Comparison of ENCODE assay signal across 21 cellular contexts in genomic region chr3:48219543-48219942, GRCh38. TPM values are rescaled to one million over a fixed set of nuclear protein-coding genes. Genes with fewer than 3 reads are reported as not detected.
DNase-seq lines count a peak whose midpoint lies in the region; ATAC-seq, FAIRE-seq and TF ChIP-seq lines count a peak whose summit lies in the region.
"Had no signal": no experiment of that assay in that cellular context is flagged by ENCODE, and none has a peak within 500 bp of the region (broad histone marks: within the 10 kb centered on the region; RNA-seq: fewer than 3 reads in every experiment).

No MANE protein-coding gene starts in this region.

- TF ChIP-seq CTCF in HepG2 (CRISPR knock-in tag; IDR thresholded peaks at IDR 0.05): no peak
- no peak for TF ChIP-seq CTCF in right lobe of liver (IDR thresholded peaks at IDR 0.05)
- no peak for TF ChIP-seq CTCF in right atrium auricular region (IDR thresholded peaks at IDR 0.05)
- no peak for TF ChIP-seq CTCF in testis (IDR thresholded peaks at IDR 0.05)
- no peak for TF ChIP-seq CTCF in GM13976 (IDR thresholded peaks at IDR 0.05; ENCODE audit: borderline replicate concordance, control extremely low read depth, extremely low read depth, insufficient read depth, missing control alignments)

- POLR2A ChIA-PET in HepG2 (lab: Yijun Ruan, JAX): no interaction called here

- H3K27me3 ChIP-seq in HepG2 (ENCODE audit: control insufficient read depth in 1 of 2, insufficient read depth in 2 of 2, low read length in 2 of 2): no peaks in the 10 kb centered on the region; a peak in 3 of 5 replicates
- H3K27me3 ChIP-seq in right lobe of liver: no peaks in the 10 kb centered on the region
- H3K27me3 ChIP-seq in right atrium auricular region: no peaks in the 10 kb centered on the region
- H3K27me3 ChIP-seq in testis: no peaks in the 10 kb centered on the region
- H3K27me3 ChIP-seq: SJCRH30 had no signal

- H3K36me3 ChIP-seq in HepG2 (replicated peaks in 1 of 2; ENCODE audit: control insufficient read depth in 1 of 2, insufficient read depth in 2 of 2, low read length in 2 of 2) (no peaks in the 10 kb centered on the region), right lobe of liver (no peaks in the 10 kb centered on the region), right atrium auricular region (no peaks in the 10 kb centered on the region), testis (ENCODE audit: low read depth, missing control alignments) (no peaks in the 10 kb centered on the region)
- H3K36me3 ChIP-seq: SJCRH30 had no signal

- peaks cover 93% of the 10 kb centered on the region for H3K4me1 Mint-ChIP-seq in dendritic cell treated with granulocyte-macrophage colony-stimulating factor and Interleukin-4, amounts not matched to agents 40 ng/mL and 50 ng/mL, for 4 days (ENCODE audit: low read depth)

- ATAC-seq in HepG2: no peak
- no peak for ATAC-seq in right lobe of liver

- no peak overlapping the region for H3K4me2 ChIP-seq in HepG2 (ENCODE audit: low read depth, low read length)

- no peak for FAIRE-seq in HepG2 (lab: Jason Lieb, UNC)
- FAIRE-seq: RCC 7860 had no signal

- H3K4me3 ChIP-seq in HepG2 (replicated peaks in 1 of 3; ENCODE audit: insufficient read depth in 1 of 3, low read depth in 2 of 3, low read length in 3 of 3) (no peak overlapping the region), right lobe of liver (no peak overlapping the region), right atrium auricular region (no peak overlapping the region), testis (no peak overlapping the region)
- H3K4me3 ChIP-seq: SJCRH30 had no signal

- no peak overlapping the region for H2AFZ ChIP-seq in HepG2 (ENCODE audit: low read length)

- H3K27ac ChIP-seq in HepG2 (ENCODE audit: extremely low read length, insufficient read depth, low read length) (no peak overlapping the region), right lobe of liver (no peak overlapping the region), right atrium auricular region (peak overlapping the region in 1 of 2 donors; percentile 16), testis (no peak overlapping the region)
- H3K27ac ChIP-seq: SJCRH30 had no signal

- TF ChIP-seq POLR2A in HepG2 (IDR thresholded peaks at IDR 0.05; ENCODE audit: insufficient read depth in 1 of 2, low read depth in 2 of 2, low read length in 2 of 2) (no peak), right lobe of liver (IDR thresholded peaks at IDR 0.05) (no peak), testis (IDR thresholded peaks at IDR 0.05) (no peak)

- H3K9me3 ChIP-seq in HepG2 (ENCODE audit: low read length): no peaks in the 10 kb centered on the region
- H3K9me3 ChIP-seq in right lobe of liver: no peaks in the 10 kb centered on the region
- no peaks in the 10 kb centered on the region for H3K9me3 ChIP-seq in right atrium auricular region
- no peaks in the 10 kb centered on the region for H3K9me3 ChIP-seq in testis
- H3K9me3 ChIP-seq: SJCRH30 had no signal

- peak overlapping the region; percentile 11 for H3K27ac Mint-ChIP-seq in dendritic cell treated with granulocyte-macrophage colony-stimulating factor and Interleukin-4, amounts not matched to agents 40 ng/mL and 50 ng/mL, for 4 days
- H3K27ac Mint-ChIP-seq: CD14-positive monocyte, IgD-negative memory B cell had no signal

- H3K27me3 Mint-ChIP-seq in dendritic cell treated with granulocyte-macrophage colony-stimulating factor and Interleukin-4, amounts not matched to agents 40 ng/mL and 50 ng/mL, for 4 days: peaks cover 1% of the 10 kb centered on the region
- H3K27me3 Mint-ChIP-seq: IgD-negative memory B cell had no signal

- H3K36me3 Mint-ChIP-seq in dendritic cell treated with granulocyte-macrophage colony-stimulating factor and Interleukin-4, amounts not matched to agents 40 ng/mL and 50 ng/mL, for 4 days (ENCODE audit: low read depth): no peaks in the 10 kb centered on the region
- H3K36me3 Mint-ChIP-seq: IgD-negative memory B cell had no signal

- no peaks in the 10 kb centered on the region for H3K79me2 ChIP-seq in HepG2 (ENCODE audit: insufficient read depth, low read length)

- no peak overlapping the region for H3K9ac ChIP-seq in HepG2 (ENCODE audit: insufficient read depth, low read depth, low read length)

- in situ Hi-C loops in HepG2 (cut with HindIII; ENCODE audit: extremely low pct_ligation_motif_present, low pct_unique_long_range_greater_than_20kb) (no loop called here), GM13976 (cut with MboI; ENCODE audit: low sequenced_read_pairs, unreplicated experiment) (no loop called here)

- TF ChIP-seq RAD21 in HepG2 (CRISPR knock-in tag; IDR thresholded peaks at IDR 0.05): no peak

- WGBS in HepG2 (ENCODE audit: low lambda C conversion rate): 54% methylated on average over 2 of the region's 3 CpGs
- WGBS in right lobe of liver (ENCODE audit: insufficient coverage, low coverage, low lambda C conversion rate, missing lambda C conversion rate): 83% methylated on average over 2 of the region's 3 CpGs
- 61 to 80% methylated on average over 3 of the region's 3 CpGs for WGBS in testis, 2 donors

- H3K9me3 Mint-ChIP-seq in dendritic cell treated with granulocyte-macrophage colony-stimulating factor and Interleukin-4, amounts not matched to agents 40 ng/mL and 50 ng/mL, for 4 days: no peaks in the 10 kb centered on the region
- H3K9me3 Mint-ChIP-seq: IgD-negative memory B cell had no signal

- TF ChIP-seq EP300 in HepG2 (IDR thresholded peaks at IDR 0.05; ENCODE audit: low read depth in 2 of 2, low read length in 2 of 2) (no peak), HepG2 (CRISPR knock-in tag; IDR thresholded peaks at IDR 0.05; ENCODE audit: borderline replicate concordance) (no peak)

- H3K4me3 Mint-ChIP-seq in dendritic cell treated with granulocyte-macrophage colony-stimulating factor and Interleukin-4, amounts not matched to agents 40 ng/mL and 50 ng/mL, for 4 days: no peak overlapping the region

- intact Hi-C loops in HepG2 (cut with micrococcal nuclease; ENCODE audit: unreplicated experiment): no loop called here
- intact Hi-C loops in right lobe of liver (cut with DNase I): no loop called here
- intact Hi-C loops in dendritic cell treated with granulocyte-macrophage colony-stimulating factor and Interleukin-4, amounts not matched to agents 40 ng/mL and 50 ng/mL, for 4 days (cut with micrococcal nuclease): no loop called here
- intact Hi-C loops in testis (cut with DNase I; ENCODE audit: low total_unique reads): no loop called here

- DNase-seq in HepG2 (ENCODE audit: low spot score) (no peak), right lobe of liver (no peak), right atrium auricular region (ENCODE audit: low spot score) (peak; percentile 72), testis (peak; percentile 36), GM13976 (ENCODE audit: low spot score) (no peak), DMS79 treated with DMSO at 0.1 percent for 48 hours (lab: John Stamatoyannopoulos, UW) (no peak)
- no peak for DNase-seq in activated effector memory CD4-positive, alpha-beta T cell treated with Interleukin-2 at 50 U/mL for 16 hours
- DNase-seq: 8988T, COR-L47, DMS53, GDM1, H7, NCI-H1417 treated with DMSO at 0.1 percent for 48 hours, NCI-H2029 treated with DMSO at 0.1 percent for 48 hours, NCI-H510A treated with DMSO at 0.1 percent for 48 hours, SJCRH30 had no signal

- no TSS peak for BruUV-seq in HepG2 (replicated peaks; lab: Mats Ljungman, UMichigan)

- CTCF ChIA-PET in HepG2 (lab: Yijun Ruan, JAX; ENCODE audit: low intra/inter-chr PET ratio, low total read pairs): no interaction called here

- no peaks in the 10 kb centered on the region for H4K20me1 ChIP-seq in HepG2 (ENCODE audit: insufficient read depth, low read length)

- peaks cover 74% of the 10 kb centered on the region for H3K4me1 ChIP-seq in HepG2 (ENCODE audit: insufficient read depth, low read length)
- H3K4me1 ChIP-seq in right lobe of liver: no peaks in the 10 kb centered on the region
- peaks cover 0 to 22% of the 10 kb centered on the region in 2 donors for H3K4me1 ChIP-seq in right atrium auricular region
- H3K4me1 ChIP-seq in testis: peaks cover 26% of the 10 kb centered on the region

RNA-seq across cellular contexts. Expression of gene CAMP, which starts 3.8 kb away (rescaled TPM):
- total RNA-seq in HepG2 (2016; rRNA removed; fragmentation: Illumina TruSeq; extraction: Trizol): not detected in 2 replicates
- total RNA-seq in HepG2 (2016; cell fraction: cytosol; rRNA removed; fragmentation: Illumina TruSeq; extraction: Trizol; ENCODE audit: low read depth): not detected in 2 replicates
- not detected in 2 replicates for total RNA-seq in HepG2 (2016; cell fraction: insoluble cytoplasmic fraction; rRNA removed; fragmentation: Illumina TruSeq; extraction: Trizol)
- not detected in 2 replicates for total RNA-seq in HepG2 (2016; cell fraction: membrane; rRNA removed; fragmentation: Illumina TruSeq; extraction: Trizol)
- not detected in 2 replicates for total RNA-seq in HepG2 (2016; cell fraction: nucleus; rRNA removed; fragmentation: Illumina TruSeq; extraction: Trizol)
- not detected in 2 replicates for polyA plus RNA-seq in HepG2 (2011; rRNA removed)
- not detected in 2 replicates for polyA plus RNA-seq in HepG2 (2011; cell fraction: cytosol; rRNA removed)
- polyA plus RNA-seq in HepG2 (2011; cell fraction: nucleus; rRNA removed): not detected in 2 replicates
- polyA plus RNA-seq in HepG2 (2012): not detected in 2 replicates
- not detected in 2 replicates for polyA plus RNA-seq in HepG2 (2016; cell fraction: cytosol; fragmentation: Illumina TruSeq; extraction: Trizol; ENCODE audit: low read depth)
- polyA plus RNA-seq in HepG2 (2016; cell fraction: insoluble cytoplasmic fraction; fragmentation: Illumina TruSeq; extraction: Trizol; ENCODE audit: low read depth): not detected in 2 replicates
- polyA plus RNA-seq in HepG2 (2016; cell fraction: membrane; fragmentation: Illumina TruSeq; extraction: Trizol; ENCODE audit: low read depth): not detected in 2 replicates
- polyA plus RNA-seq in HepG2 (2016; cell fraction: nucleus; fragmentation: Illumina TruSeq; extraction: Trizol; ENCODE audit: insufficient read depth, low read depth): not detected in 2 replicates
- polyA minus RNA-seq in HepG2 (2011; rRNA and poly(A)+ RNA removed; ENCODE audit: low replicate concordance): not detected in 2 replicates
- not detected in 2 replicates for polyA minus RNA-seq in HepG2 (2011; cell fraction: cytosol; rRNA and poly(A)+ RNA removed)
- not detected in 2 replicates for polyA minus RNA-seq in HepG2 (2011; cell fraction: nucleus; rRNA and poly(A)+ RNA removed)
- total RNA-seq in right lobe of liver: under 1 TPM in 2 of 6 experiments, not detected in 4; 0.46 to 0.50 TPM
- total RNA-seq in right atrium auricular region: 1 to 10 TPM in 1 of 2 donors, not detected in 1; 1.5 TPM
- 1 to 10 TPM; 1.4 to 1.7 TPM for total RNA-seq in testis
- 2.8 TPM for polyA plus RNA-seq in testis (ENCODE audit: insufficient read depth, low read depth, low replicate concordance)
- total RNA-seq: H7, LHCN-M2 had no signal

RNA-seq across cellular contexts. Expression of gene ZNF589, which starts 21.4 kb away (rescaled TPM):
- total RNA-seq in HepG2 (2016; rRNA removed; fragmentation: Illumina TruSeq; extraction: Trizol) (5.6 and 7.3 TPM in 2 replicates), right lobe of liver (1 to 10 TPM; 2.2 to 3.6 (median 2.5) TPM), right atrium auricular region (1 to 10 TPM; 6.6 to 6.7 TPM), testis (10 to 100 TPM; 20.9 to 36.8 TPM)
- total RNA-seq in HepG2 (2016; cell fraction: cytosol; rRNA removed; fragmentation: Illumina TruSeq; extraction: Trizol; ENCODE audit: low read depth): 0.44 and 0.81 TPM in 2 replicates
- 5.3 and 6.9 TPM in 2 replicates for total RNA-seq in HepG2 (2016; cell fraction: insoluble cytoplasmic fraction; rRNA removed; fragmentation: Illumina TruSeq; extraction: Trizol)
- 1.4 and 1.7 TPM in 2 replicates for total RNA-seq in HepG2 (2016; cell fraction: membrane; rRNA removed; fragmentation: Illumina TruSeq; extraction: Trizol)
- total RNA-seq in HepG2 (2016; cell fraction: nucleus; rRNA removed; fragmentation: Illumina TruSeq; extraction: Trizol): 10.3 and 12.0 TPM in 2 replicates
- polyA plus RNA-seq in HepG2 (2011; rRNA removed) (5.8 and 7.2 TPM in 2 replicates), testis (ENCODE audit: insufficient read depth, low read depth, low replicate concordance) (16.0 TPM)
- 2.5 and 3.9 TPM in 2 replicates for polyA plus RNA-seq in HepG2 (2011; cell fraction: cytosol; rRNA removed)
- 15.9 and 20.4 TPM in 2 replicates for polyA plus RNA-seq in HepG2 (2011; cell fraction: nucleus; rRNA removed)
- polyA plus RNA-seq in HepG2 (2012): 5.9 and 7.4 TPM in 2 replicates
- 0.26 and 0.29 TPM in 2 replicates for polyA plus RNA-seq in HepG2 (2016; cell fraction: cytosol; fragmentation: Illumina TruSeq; extraction: Trizol; ENCODE audit: low read depth)
- polyA plus RNA-seq in HepG2 (2016; cell fraction: insoluble cytoplasmic fraction; fragmentation: Illumina TruSeq; extraction: Trizol; ENCODE audit: low read depth): 5.2 and 5.5 TPM in 2 replicates
- polyA plus RNA-seq in HepG2 (2016; cell fraction: membrane; fragmentation: Illumina TruSeq; extraction: Trizol; ENCODE audit: low read depth): 0.94 and 1.2 TPM in 2 replicates
- 17.8 and 20.2 TPM in 2 replicates for polyA plus RNA-seq in HepG2 (2016; cell fraction: nucleus; fragmentation: Illumina TruSeq; extraction: Trizol; ENCODE audit: insufficient read depth, low read depth)
- polyA minus RNA-seq in HepG2 (2011; rRNA and poly(A)+ RNA removed; ENCODE audit: low replicate concordance): 5.6 and 10.6 TPM in 2 replicates
- 1.7 TPM in 2 replicates for polyA minus RNA-seq in HepG2 (2011; cell fraction: cytosol; rRNA and poly(A)+ RNA removed)
- 8.9 and 13.2 TPM in 2 replicates for polyA minus RNA-seq in HepG2 (2011; cell fraction: nucleus; rRNA and poly(A)+ RNA removed)

RNA-seq across cellular contexts. Expression of gene CDC25A, which starts 31.3 kb away (rescaled TPM):
- total RNA-seq in HepG2 (2016; rRNA removed; fragmentation: Illumina TruSeq; extraction: Trizol) (45.4 and 54.7 TPM in 2 replicates), right lobe of liver (1 to 10 TPM in 2 of 6 experiments, under 1 TPM in 4; 0.27 to 8.8 (median 0.56) TPM), right atrium auricular region (under 1 TPM; 0.24 to 0.74 TPM), testis (10 to 100 TPM; 46.3 to 51.6 TPM)
- total RNA-seq in HepG2 (2016; cell fraction: cytosol; rRNA removed; fragmentation: Illumina TruSeq; extraction: Trizol; ENCODE audit: low read depth): 8.6 and 10.2 TPM in 2 replicates
- 44.2 and 51.4 TPM in 2 replicates for total RNA-seq in HepG2 (2016; cell fraction: insoluble cytoplasmic fraction; rRNA removed; fragmentation: Illumina TruSeq; extraction: Trizol)
- 25.6 and 27.4 TPM in 2 replicates for total RNA-seq in HepG2 (2016; cell fraction: membrane; rRNA removed; fragmentation: Illumina TruSeq; extraction: Trizol)
- total RNA-seq in HepG2 (2016; cell fraction: nucleus; rRNA removed; fragmentation: Illumina TruSeq; extraction: Trizol): 26.0 and 31.5 TPM in 2 replicates
- polyA plus RNA-seq in HepG2 (2011; rRNA removed) (6.1 and 7.9 TPM in 2 replicates), testis (ENCODE audit: insufficient read depth, low read depth, low replicate concordance) (29.3 TPM)
- polyA plus RNA-seq in HepG2 (2011; cell fraction: cytosol; rRNA removed): 4.7 and 5.4 TPM in 2 replicates
- polyA plus RNA-seq in HepG2 (2011; cell fraction: nucleus; rRNA removed): 3.8 and 5.4 TPM in 2 replicates
- polyA plus RNA-seq in HepG2 (2012): 5.8 and 9.1 TPM in 2 replicates
- polyA plus RNA-seq in HepG2 (2016; cell fraction: cytosol; fragmentation: Illumina TruSeq; extraction: Trizol; ENCODE audit: low read depth): 3.9 and 4.0 TPM in 2 replicates
- 40.2 and 42.2 TPM in 2 replicates for polyA plus RNA-seq in HepG2 (2016; cell fraction: insoluble cytoplasmic fraction; fragmentation: Illumina TruSeq; extraction: Trizol; ENCODE audit: low read depth)
- polyA plus RNA-seq in HepG2 (2016; cell fraction: membrane; fragmentation: Illumina TruSeq; extraction: Trizol; ENCODE audit: low read depth): 11.4 and 13.7 TPM in 2 replicates
- polyA plus RNA-seq in HepG2 (2016; cell fraction: nucleus; fragmentation: Illumina TruSeq; extraction: Trizol; ENCODE audit: insufficient read depth, low read depth): 31.4 and 31.9 TPM in 2 replicates
- 12.9 and 36.5 TPM in 2 replicates for polyA minus RNA-seq in HepG2 (2011; rRNA and poly(A)+ RNA removed; ENCODE audit: low replicate concordance)
- polyA minus RNA-seq in HepG2 (2011; cell fraction: cytosol; rRNA and poly(A)+ RNA removed): 7.1 and 11.8 TPM in 2 replicates
- polyA minus RNA-seq in HepG2 (2011; cell fraction: nucleus; rRNA and poly(A)+ RNA removed): 8.9 and 11.2 TPM in 2 replicates
- polyA plus RNA-seq: IgD-negative memory B cell had no signal

Comparison
In these comparisons a context has a peak if more than half of its experiments do, and no peak if none do; other contexts are left out.
1. DNase-seq: peak in right atrium auricular region (single experiment) and testis (single experiment); none in HepG2 (single experiment), right lobe of liver (0 of 3), activated effector memory CD4-positive, alpha-beta T cell treated with Interleukin-2 at 50 U/mL for 16 hours (single experiment), GM13976 (single experiment) and DMS79 treated with DMSO at 0.1 percent for 48 hours (single experiment).